Comparison of ENCODE assay signal across 8 cellular contexts in the genomic region with DNA sequence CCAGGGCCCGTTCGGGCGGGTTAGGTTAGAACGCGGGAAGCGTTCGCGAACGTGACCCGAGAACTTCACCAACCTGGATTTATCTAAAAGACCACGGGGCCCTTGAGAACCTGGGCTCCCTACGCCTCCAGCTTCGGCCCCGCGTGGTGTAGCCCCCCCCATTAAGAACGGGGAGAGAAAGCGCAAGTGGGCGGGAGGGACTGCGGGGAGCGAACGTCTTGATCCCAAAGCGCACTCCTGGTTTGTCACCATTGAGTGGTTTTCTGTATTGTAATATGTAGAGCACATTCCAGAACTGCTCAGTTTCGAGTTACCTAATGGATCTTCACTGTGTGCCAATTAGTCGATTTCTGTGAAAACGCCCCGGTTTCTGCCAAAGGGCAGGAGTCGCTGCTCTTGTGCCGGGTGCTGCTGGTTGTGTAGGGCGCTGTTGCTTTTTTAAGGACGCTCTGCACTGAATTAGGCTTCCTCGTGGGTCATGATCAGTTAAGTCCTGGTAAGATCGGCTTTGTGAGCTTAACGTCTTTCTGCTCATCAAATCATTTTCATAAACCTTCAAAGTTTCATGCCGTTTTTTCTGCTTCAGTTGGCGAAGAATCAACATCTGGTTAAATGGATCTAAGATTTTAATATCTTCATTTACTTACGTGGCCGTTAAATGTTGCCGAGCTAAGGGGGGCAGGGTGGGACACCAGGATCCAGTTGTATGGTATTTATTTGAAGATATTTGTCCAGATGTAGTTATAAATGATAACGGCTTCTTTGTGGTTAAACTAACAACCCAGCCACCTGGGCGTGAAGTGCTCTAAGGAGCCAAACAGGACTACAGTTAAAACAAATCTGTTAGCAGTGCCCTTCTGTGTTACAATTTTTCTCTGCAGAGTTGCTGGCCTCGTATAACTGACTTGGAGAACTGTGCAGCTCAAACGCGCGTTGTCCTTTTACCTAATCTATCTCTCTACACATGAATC. TPM values are rescaled to one million over a fixed set of nuclear protein-coding genes. Genes with fewer than 3 reads are reported as not detected.
A peak's percentile ranks its signal among the peaks of the same experiment; 100 is the strongest.
DNase-seq lines count a peak whose midpoint lies in the region; ATAC-seq and TF ChIP-seq lines count a peak whose summit lies in the region.

No MANE protein-coding gene starts in this region.

- H3K9me2 ChIP-seq in OCI-LY1 (ENCODE audit: low read depth, low read length): no peaks in the 10 kb centered on the region

- H3K4me1 Mint-ChIP-seq in CD4-positive, CD25-positive, alpha-beta regulatory T cell: peaks cover 3 to 41% (median 23%) of the 10 kb centered on the region in 4 donors
- peaks cover 23% of the 10 kb centered on the region for H3K4me1 Mint-ChIP-seq in activated T-cell treated with anti-CD3 and anti-CD28 coated beads, Interleukin-2, amount 50 U/mL, for 4 hours (ENCODE audit: low read depth)

- H3K4me3 ChIP-seq in CD4-positive, CD25-positive, alpha-beta regulatory T cell (ENCODE audit: low read depth, low read length): peak overlapping the region; percentile 95
- H3K4me3 ChIP-seq in OCI-LY1 (ENCODE audit: low read depth, low read length, poor library complexity, severe bottlenecking) (peak overlapping the region; percentile 82), fibroblast of villous mesenchyme (ENCODE audit: low read depth, low read length) (peak overlapping the region; percentile 77), osteoblast (ENCODE audit: insufficient read depth, low read length) (peak overlapping the region; percentile 86), transverse colon (peak overlapping the region; percentile 51 to 90 (median 80))

- H3K27ac Mint-ChIP-seq in CD4-positive, CD25-positive, alpha-beta regulatory T cell: peak overlapping the region; percentile 60 to 80 (median 72)

- H3K4me2 ChIP-seq in OCI-LY1 (ENCODE audit: low read length) (peak overlapping the region; percentile 72), osteoblast (ENCODE audit: insufficient read depth, low read length) (peak overlapping the region; percentile 97)

- in situ Hi-C loops in transverse colon (cut with MboI; ENCODE audit: low pct_ligation_motif_present in 1 of 4, low pct_unique_long_range_greater_than_20kb in 1 of 4, low sequenced_read_pairs in 3 of 4): loop anchor here in 3 of 4 donors (5.0 to 25.0 kb wide), 3 partner anchors 227 to 242 kb away; no protein-coding TSS in a partner anchor

- H3K9me3 Mint-ChIP-seq in CD4-positive, CD25-positive, alpha-beta regulatory T cell: no peaks in the 10 kb centered on the region
- no peaks in the 10 kb centered on the region for H3K9me3 Mint-ChIP-seq in activated T-cell treated with anti-CD3 and anti-CD28 coated beads, Interleukin-2, amount 50 U/mL, for 4 hours

- H3K79me2 ChIP-seq in OCI-LY1 (ENCODE audit: insufficient read depth, low read length) (peaks cover 43% of the 10 kb centered on the region), osteoblast (ENCODE audit: insufficient read depth, low read length) (peaks cover 18% of the 10 kb centered on the region)

- H2AFZ ChIP-seq in OCI-LY1 (ENCODE audit: low read length) (no peak overlapping the region), osteoblast (ENCODE audit: low read length) (peak overlapping the region; percentile 95)

- H3F3A ChIP-seq in OCI-LY1 (ENCODE audit: insufficient read depth, low read length): no peaks in the 10 kb centered on the region; the same call in 1 of the 2 replicates

- H3K36me3 Mint-ChIP-seq in CD4-positive, CD25-positive, alpha-beta regulatory T cell: no peaks in the 10 kb centered on the region
- no peaks in the 10 kb centered on the region for H3K36me3 Mint-ChIP-seq in activated T-cell treated with anti-CD3 and anti-CD28 coated beads, Interleukin-2, amount 50 U/mL, for 4 hours (ENCODE audit: insufficient read depth)

- peaks cover 5% of the 10 kb centered on the region for H3K27me3 Mint-ChIP-seq in CD4-positive, CD25-positive, alpha-beta regulatory T cell
- no peaks in the 10 kb centered on the region for H3K27me3 Mint-ChIP-seq in activated T-cell treated with anti-CD3 and anti-CD28 coated beads, Interleukin-2, amount 50 U/mL, for 4 hours (ENCODE audit: low read depth)

- peak overlapping the region; percentile 99 for H3K9ac ChIP-seq in OCI-LY1 (ENCODE audit: low read length)

- H3K9me3 ChIP-seq in CD4-positive, CD25-positive, alpha-beta regulatory T cell (ENCODE audit: control insufficient read depth in 2 of 2, low read length in 2 of 2): no peaks in the 10 kb centered on the region
- H3K9me3 ChIP-seq in OCI-LY1 (ENCODE audit: low read length) (no peaks in the 10 kb centered on the region), osteoblast (ENCODE audit: low read depth, low read length) (no peaks in the 10 kb centered on the region), transverse colon (no peaks in the 10 kb centered on the region)

- peak; percentile 45 to 46 for ATAC-seq in CD4-positive, CD25-positive, alpha-beta regulatory T cell (ENCODE audit: low read depth in 2 of 2)
- peak; percentile 44 for ATAC-seq in GM19395 (IDR thresholded peaks at IDR 0.05; ENCODE audit: unreplicated experiment)
- peak; percentile 23 for ATAC-seq in HG03520 (IDR thresholded peaks at IDR 0.05; ENCODE audit: unreplicated experiment)
- peak; percentile 44 to 61 for ATAC-seq in activated T-cell treated with anti-CD3 and anti-CD28 coated beads, Interleukin-2, amount 50 U/mL, for 4 hours

- intact Hi-C loops in transverse colon (cut with DNase I; ENCODE audit: low total_unique reads): loop anchor here (10.0 kb wide), 2 partner anchors 300 to 410 kb away; no protein-coding TSS in a partner anchor

- no peaks in the 10 kb centered on the region for H3K27me3 ChIP-seq in CD4-positive, CD25-positive, alpha-beta regulatory T cell (ENCODE audit: control insufficient read depth, insufficient read depth, low read length)
- H3K27me3 ChIP-seq in OCI-LY1 (ENCODE audit: insufficient read depth, low read length) (no peaks in the 10 kb centered on the region), osteoblast (ENCODE audit: insufficient read depth, low read length) (no peaks in the 10 kb centered on the region), transverse colon (no peaks in the 10 kb centered on the region)

- H3K4me3 Mint-ChIP-seq in CD4-positive, CD25-positive, alpha-beta regulatory T cell: peak overlapping the region; percentile 90 to 97 (median 90)
- H3K4me3 Mint-ChIP-seq in activated T-cell treated with anti-CD3 and anti-CD28 coated beads, Interleukin-2, amount 50 U/mL, for 4 hours: peak overlapping the region; percentile 91

- peaks cover 14% of the 10 kb centered on the region for H3K4me1 ChIP-seq in CD4-positive, CD25-positive, alpha-beta regulatory T cell (ENCODE audit: control insufficient read depth, insufficient read depth, low read length, poor library complexity, severe bottlenecking)
- H3K4me1 ChIP-seq in OCI-LY1 (ENCODE audit: insufficient read depth, low read length, severe bottlenecking) (peaks cover 86% of the 10 kb centered on the region), osteoblast (ENCODE audit: insufficient read depth, low read length) (peaks cover 10% of the 10 kb centered on the region), transverse colon (peaks cover 0 to 20% (median 6%) of the 10 kb centered on the region in 4 donors)

- no peak for TF ChIP-seq POLR2A in transverse colon (IDR thresholded peaks at IDR 0.05)

- H3K27ac ChIP-seq in CD4-positive, CD25-positive, alpha-beta regulatory T cell (ENCODE audit: insufficient read depth, low read length, poor library complexity, severe bottlenecking): peak overlapping the region; percentile 60
- H3K27ac ChIP-seq in OCI-LY1 (ENCODE audit: low read depth, low read length, poor library complexity, severe bottlenecking) (peak overlapping the region; percentile 100), osteoblast (ENCODE audit: low read depth, low read length) (peak overlapping the region; percentile 35), transverse colon (peak overlapping the region in 2 of 4 donors; percentile 51 to 77)

- 0 to 7% methylated on average over 16 to 41 of the region's 44 CpGs for WGBS in transverse colon (ENCODE audit: low coverage in 1 of 2), 2 donors

- peak; percentile 12 to 87 (median 57) for DNase-seq in CD4-positive, CD25-positive, alpha-beta regulatory T cell
- peak; percentile 47 for DNase-seq in activated T-cell treated with anti-CD3 and anti-CD28 coated beads, Interleukin-2, amount 50 U/mL, for 4 hours
- peak; percentile 69 for DNase-seq in fibroblast of villous mesenchyme (ENCODE audit: low read depth)
- DNase-seq in osteoblast (ENCODE audit: insufficient read length, low spot score, missing footprints): peak; percentile 68
- DNase-seq in transverse colon: peak; percentile 14

- H4K20me1 ChIP-seq in OCI-LY1 (ENCODE audit: insufficient read depth, low read length) (no peaks in the 10 kb centered on the region), osteoblast (ENCODE audit: insufficient read depth, low read length) (no peaks in the 10 kb centered on the region)

- no peaks in the 10 kb centered on the region for H3K36me3 ChIP-seq in CD4-positive, CD25-positive, alpha-beta regulatory T cell (ENCODE audit: control insufficient read depth, insufficient read depth, low read length)
- peaks cover 6% of the 10 kb centered on the region for H3K36me3 ChIP-seq in OCI-LY1 (ENCODE audit: insufficient read depth, low read length)
- no peaks in the 10 kb centered on the region for H3K36me3 ChIP-seq in osteoblast (ENCODE audit: insufficient read depth, low read length)
- no peaks in the 10 kb centered on the region for H3K36me3 ChIP-seq in transverse colon

- no peak for TF ChIP-seq EP300 in transverse colon (IDR thresholded peaks at IDR 0.05; ENCODE audit: low read depth)

- TF ChIP-seq CTCF in OCI-LY1 (IDR thresholded peaks at IDR 0.05; ENCODE audit: low read length) (no peak), fibroblast of villous mesenchyme (IDR thresholded peaks at IDR 0.05; ENCODE audit: insufficient read depth, low read depth, low read length) (no peak), osteoblast (IDR thresholded peaks at IDR 0.05; ENCODE audit: extremely low read depth, low read depth, low read length) (no peak), transverse colon (IDR thresholded peaks at IDR 0.05) (no peak)

RNA-seq across cellular contexts. Expression of a gene that starts 0.8 kb away (rescaled TPM):
- total RNA-seq in CD4-positive, CD25-positive, alpha-beta regulatory T cell: 0.67 TPM
- polyA plus RNA-seq in CD4-positive, CD25-positive, alpha-beta regulatory T cell: 1 to 10 TPM in 1 of 4 donors, under 1 TPM in 2, not detected in 1; 0.38 to 1.1 (median 0.91) TPM
- 1 to 10 TPM; 5.2 to 9.6 (median 6.9) TPM for total RNA-seq in activated T-cell treated with anti-CD3 and anti-CD28 coated beads, Interleukin-2, amount 50 U/mL, for 4 hours
- total RNA-seq in fibroblast of villous mesenchyme: 2.6 and 4.3 TPM in 2 replicates
- total RNA-seq in osteoblast: 1.4 and 2.7 TPM in 2 replicates
- 1 to 10 TPM in 2 of 4 donors, under 1 TPM in 1, not detected in 1; 0.80 to 3.2 (median 1.4) TPM for total RNA-seq in transverse colon

Comparison
In these comparisons a context has a peak if more than half of its experiments do, and no peak if none do; other contexts are left out.
1. DNase-seq: peak in every context shown above with its lines; median percentile 69 in fibroblast of villous mesenchyme; 68 in osteoblast; 57 in CD4-positive, CD25-positive, alpha-beta regulatory T cell; 47 in activated T-cell treated with anti-CD3 and anti-CD28 coated beads, Interleukin-2, amount 50 U/mL, for 4 hours; 14 in transverse colon.